ENCODE assay signal across 8 cellular contexts in genomic region chr6:33417903-33418689, GRCh38. TPM values are rescaled to one million over a fixed set of nuclear protein-coding genes. Genes with fewer than 3 reads are reported as not detected.
DNase-seq lines count a peak whose midpoint lies in the region; ATAC-seq, FAIRE-seq and TF ChIP-seq lines count a peak whose summit lies in the region.

CUTA (minus strand) TSS chr6:33418107; CDS start chr6:33418000, 107 bp downstream.

- H3K4me3 ChIP-seq in GM12864 (ENCODE audit: low read depth, low read length), result peak within 1 kb of the TSS; percentile 64
- peak within 1 kb of the TSS; percentile 89 for H3K4me3 ChIP-seq in SU-DHL-6 (ENCODE audit: insufficient read depth, low read length, poor library complexity, severe bottlenecking)
- H3K4me3 ChIP-seq in pancreas, result peak within 1 kb of the TSS; percentile 44 to 71 (median 54)
- H3K4me3 ChIP-seq in tibial nerve, result peak within 1 kb of the TSS; percentile 64 to 84 (median 77)

- intact Hi-C loops in Right ventricle myocardium inferior (cut with DNase I), result loop anchor here (10.0 kb wide), 2 partner anchors 133 to 277 kb away; partner anchors contain the start of genes PFDN6 and WDR46
- intact Hi-C loops in pancreas (cut with DNase I), result no loop called here

- peak within 1 kb of the TSS; percentile 53 for H2AFZ ChIP-seq in SU-DHL-6 (ENCODE audit: low read depth, low read length, severe bottlenecking)

- TF ChIP-seq POLR2A in tibial nerve (IDR thresholded peaks at IDR 0.05), result peak; percentile 76 to 89

- TF ChIP-seq EP300 in tibial nerve (IDR thresholded peaks at IDR 0.05), result peak; percentile 97 to 98

- H3K36me3 ChIP-seq in SU-DHL-6 (ENCODE audit: low read length), result no peaks in the 10 kb centered on the region
- H3K36me3 ChIP-seq in pancreas, result peaks cover 0 to 13% (median 7%) of the 10 kb centered on the region in 3 donors
- peaks cover 0 to 34% (median 10%) of the 10 kb centered on the region in 3 donors for H3K36me3 ChIP-seq in tibial nerve

- H3K9me2 ChIP-seq in SU-DHL-6 (replicated peaks; ENCODE audit: insufficient read depth, low read length), result no peaks in the 10 kb centered on the region

- H3K9me3 ChIP-seq in SU-DHL-6 (ENCODE audit: insufficient read depth, low read length) (no peaks in the 10 kb centered on the region), pancreas (no peaks in the 10 kb centered on the region), tibial nerve (no peaks in the 10 kb centered on the region)

- H4K20me1 ChIP-seq in SU-DHL-6 (ENCODE audit: low read depth, low read length), result no peaks in the 10 kb centered on the region

- 0 to 1% methylated on average over 50 to 51 of the region's 51 CpGs for WGBS in pancreas, 2 donors
- 1 to 2% methylated on average over 39 to 47 of the region's 51 CpGs for WGBS in tibial nerve, 2 donors

- FAIRE-seq in pancreas (lab: Jason Lieb, UNC), result peak; percentile 98

- H3K4me1 ChIP-seq in pancreas (peaks cover 0 to 21% (median 0%) of the 10 kb centered on the region in 3 donors), tibial nerve (peaks cover 0 to 64% (median 23%) of the 10 kb centered on the region in 4 donors)

- DNase-seq in GM12864 (ENCODE audit: low read depth) (peak; percentile 100), NCI-H1105 treated with DMSO at 0.1 percent for 48 hours (lab: John Stamatoyannopoulos, UW) (peak; percentile 100), Right ventricle myocardium inferior (ENCODE audit: missing footprints) (peak; percentile 99), pancreas (peak; percentile 95 to 99 (median 99)), tibial nerve (ENCODE audit: low spot score in 2 of 2) (peak; percentile 96 to 98)
- peak; percentile 96 for DNase-seq in activated naive CD8-positive, alpha-beta T cell treated with anti-CD3 and anti-CD28 coated beads, Interleukin-2, amount 50 U/mL, for 16 hours (ENCODE audit: low read depth, low spot score)

- ATAC-seq in HG02642 (IDR thresholded peaks at IDR 0.05; ENCODE audit: poor library complexity, unreplicated experiment), result peak; percentile 88
- ATAC-seq in Right ventricle myocardium inferior, result peak; percentile 95
- peak; percentile 94 to 96 (median 94) for ATAC-seq in pancreas

- peak within 1 kb of the TSS; percentile 80 for H3K9ac ChIP-seq in SU-DHL-6 (ENCODE audit: low read length)

- H3K27ac ChIP-seq in SU-DHL-6 (ENCODE audit: low read depth, low read length), result peak within 1 kb of the TSS; percentile 67
- H3K27ac ChIP-seq in pancreas, result peak within 1 kb of the TSS; percentile 76 to 95 (median 87)
- peak within 1 kb of the TSS; percentile 97 to 98 (median 97) for H3K27ac ChIP-seq in tibial nerve

- H3F3A ChIP-seq in SU-DHL-6 (ENCODE audit: insufficient read depth), result peaks cover 23% of the 10 kb centered on the region; the same call in 1 of the 2 replicates

- H3K79me2 ChIP-seq in SU-DHL-6 (ENCODE audit: insufficient read depth, low read length), result peaks cover 22% of the 10 kb centered on the region

- peak; percentile 53 for TF ChIP-seq CTCF in GM12864 (IDR thresholded peaks at IDR 0.05; ENCODE audit: low read depth, low read length, missing control alignments)
- TF ChIP-seq CTCF in SU-DHL-6 (IDR thresholded peaks at IDR 0.05; ENCODE audit: insufficient read depth, low read length, poor library complexity, severe bottlenecking), result peak; percentile 50
- TF ChIP-seq CTCF in pancreas (IDR thresholded peaks at IDR 0.05), result no peak
- peak; percentile 34 to 78 (median 54) for TF ChIP-seq CTCF in tibial nerve (IDR thresholded peaks at IDR 0.05)

- H3K27me3 ChIP-seq in SU-DHL-6 (ENCODE audit: low read length), result no peaks in the 10 kb centered on the region
- H3K27me3 ChIP-seq in pancreas, result no peaks in the 10 kb centered on the region
- H3K27me3 ChIP-seq in tibial nerve, result no peaks in the 10 kb centered on the region

- peak within 1 kb of the TSS; percentile 87 for H3K4me2 ChIP-seq in SU-DHL-6 (ENCODE audit: low read depth, low read length, poor library complexity, severe bottlenecking)

RNA-seq across cellular contexts. Expression of gene CUTA, which starts in this region (rescaled TPM):
- total RNA-seq in Right ventricle myocardium inferior (107 TPM), pancreas (10 to 100 TPM; 65.0 to 99.6 (median 78.1) TPM), tibial nerve (100 to 1,000 TPM; 110 to 161 (median 154) TPM)
- 100 to 1,000 TPM in 1 of 2 donors, 10 to 100 TPM in 1; 96.7 to 204 TPM for polyA plus RNA-seq in pancreas

Comparison
In these comparisons a context has a peak if more than half of its experiments do, and no peak if none do; other contexts are left out.
1. Peak in every context shown above with its lines: DNase-seq, ATAC-seq, H3K4me3 ChIP-seq and H3K27ac ChIP-seq.
2. CTCF ChIP-seq: peak in GM12864 (single experiment), SU-DHL-6 (single experiment) and tibial nerve (5 of 5); none in pancreas (0 of 4).